Comparison of ENCODE assay signal across 9 cellular contexts in the genomic region with DNA sequence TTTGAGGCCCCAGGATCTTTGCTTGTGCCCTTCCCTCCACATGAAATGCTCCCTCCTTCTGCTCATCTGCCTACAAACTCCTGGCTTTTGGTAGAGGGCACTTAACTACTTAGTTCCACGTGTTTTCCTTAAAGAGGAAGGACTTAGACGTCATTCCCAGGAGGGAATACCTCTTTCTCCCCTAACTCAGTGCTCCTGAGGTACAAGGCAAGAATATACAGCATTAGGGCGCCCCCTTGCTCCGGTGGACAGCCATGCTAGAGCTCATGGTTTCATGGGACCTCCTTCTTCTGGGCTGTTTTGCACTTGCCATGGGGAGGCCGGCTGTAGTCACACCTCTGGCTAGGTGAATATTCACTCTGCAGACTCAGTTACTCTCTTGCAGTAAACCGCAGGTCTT.
A peak's percentile ranks its signal among the peaks of the same experiment; 100 is the strongest.
DNase-seq lines count a peak whose midpoint lies in the region; ATAC-seq and TF ChIP-seq lines count a peak whose summit lies in the region.
"Had no signal": no experiment of that assay in that cellular context is flagged by ENCODE, and none has a peak within 500 bp of the region (broad histone marks: within the 10 kb centered on the region; RNA-seq: fewer than 3 reads in every experiment).

No MANE protein-coding gene starts in this region.

- ATAC-seq in heart right ventricle = peak in 7 of 8 donors; percentile 54 to 79 (median 69)
- ATAC-seq in stimulated activated naive B cell treated with anti-CD40 and anti-IgM and Interleukin-4, amounts not matched to agents 10 μg/mL and 1 μg/mL and 100 μg/mL, for 72 hours (replicated peaks) = peak; percentile 76 to 91
- ATAC-seq in GM18520 (IDR thresholded peaks at IDR 0.05; ENCODE audit: unreplicated experiment) = no peak
- ATAC-seq in HG02571 (IDR thresholded peaks at IDR 0.05; ENCODE audit: unreplicated experiment) = no peak

- TF ChIP-seq CTCF in heart right ventricle (IDR thresholded peaks at IDR 0.05) = peak; percentile 29 to 69 (median 64)

- no peak overlapping the region for H3K4me3 ChIP-seq in heart right ventricle

- no peak overlapping the region for H3K4me3 Mint-ChIP-seq in activated naive CD4-positive, alpha-beta T cell treated with anti-CD3 and anti-CD28 coated beads for 36 hours
- H3K4me3 Mint-ChIP-seq in stimulated activated naive B cell treated with anti-CD40 and anti-IgM and Interleukin-4, amounts not matched to agents 10 μg/mL and 1 μg/mL and 100 μg/mL, for 72 hours = no peak overlapping the region
- H3K4me3 Mint-ChIP-seq: activated naive CD4-positive, alpha-beta T cell treated with anti-CD3 and anti-CD28 coated beads, Interleukin-2, amount 50 U/mL, for 24 hours had no signal

- peak; percentile 74 for DNase-seq in activated naive CD4-positive, alpha-beta T cell treated with anti-CD3 and anti-CD28 coated beads for 36 hours
- no peak for DNase-seq in activated naive CD4-positive, alpha-beta T cell (lab: John Stamatoyannopoulos, UW)
- DNase-seq in HuH-7 (ENCODE audit: low spot score) = peak; percentile 32
- DNase-seq in SKM-1 treated with dmso at 0.1 percent for 144 hours (lab: John Stamatoyannopoulos, UW; ENCODE audit: unreplicated experiment) = peak; percentile 38
- peak; percentile 55 to 56 for DNase-seq in heart right ventricle
- peak; percentile 35 for DNase-seq in stimulated activated naive B cell treated with anti-CD40 and anti-IgM and Interleukin-4, amounts not matched to agents 10 μg/mL and 1 μg/mL and 100 μg/mL, for 72 hours

- H3K4me1 ChIP-seq in heart right ventricle = peaks cover 0 to 9% (median 0%) of the 10 kb centered on the region in 9 donors

- H3K36me3 Mint-ChIP-seq in activated naive CD4-positive, alpha-beta T cell treated with anti-CD3 and anti-CD28 coated beads for 36 hours (ENCODE audit: low read depth) = no peaks in the 10 kb centered on the region
- H3K36me3 Mint-ChIP-seq in stimulated activated naive B cell treated with anti-CD40 and anti-IgM and Interleukin-4, amounts not matched to agents 10 μg/mL and 1 μg/mL and 100 μg/mL, for 72 hours = no peaks in the 10 kb centered on the region
- H3K36me3 Mint-ChIP-seq: activated naive CD4-positive, alpha-beta T cell treated with anti-CD3 and anti-CD28 coated beads, Interleukin-2, amount 50 U/mL, for 24 hours had no signal

- H3K27ac Mint-ChIP-seq in activated naive CD4-positive, alpha-beta T cell treated with anti-CD3 and anti-CD28 coated beads for 36 hours = no peak overlapping the region
- H3K27ac Mint-ChIP-seq in stimulated activated naive B cell treated with anti-CD40 and anti-IgM and Interleukin-4, amounts not matched to agents 10 μg/mL and 1 μg/mL and 100 μg/mL, for 72 hours = no peak overlapping the region
- H3K27ac Mint-ChIP-seq: activated naive CD4-positive, alpha-beta T cell treated with anti-CD3 and anti-CD28 coated beads, Interleukin-2, amount 50 U/mL, for 24 hours had no signal

- H3K9me3 ChIP-seq in heart right ventricle = no peaks in the 10 kb centered on the region

- H3K36me3 ChIP-seq in heart right ventricle = no peaks in the 10 kb centered on the region

- 20 to 26% methylated on average over 6 of the region's 6 CpGs for WGBS in heart right ventricle, 2 donors

- H3K27me3 ChIP-seq in heart right ventricle = no peaks in the 10 kb centered on the region

- no peaks in the 10 kb centered on the region for H3K4me1 Mint-ChIP-seq in activated naive CD4-positive, alpha-beta T cell treated with anti-CD3 and anti-CD28 coated beads for 36 hours (ENCODE audit: low read depth)
- H3K4me1 Mint-ChIP-seq in stimulated activated naive B cell treated with anti-CD40 and anti-IgM and Interleukin-4, amounts not matched to agents 10 μg/mL and 1 μg/mL and 100 μg/mL, for 72 hours = peaks cover 0 to 2% of the 10 kb centered on the region in 2 donors

- intact Hi-C loops in activated naive CD4-positive, alpha-beta T cell treated with anti-CD3 and anti-CD28 coated beads for 36 hours (cut with micrococcal nuclease) = loop anchor here (1.0 to 2.0 kb wide), 2 partner anchors 52 to 437 kb away; no protein-coding TSS in a partner anchor
- intact Hi-C loops in heart right ventricle (cut with DNase I) = loop anchor here (2.0 to 10.0 kb wide), 5 partner anchors 160 to 440 kb away; no protein-coding TSS in a partner anchor

- CTCF ChIA-PET in activated naive CD4-positive, alpha-beta T cell treated with anti-CD3 and anti-CD28 coated beads for 36 hours (lab: Charles Lee) = interaction anchor here (0.7 to 2.2 kb wide), 4 partner anchors 25 to 439 kb away, joined by 3 to 4 read pairs (median 3); no protein-coding TSS in a partner anchor

- H3K27me3 Mint-ChIP-seq in activated naive CD4-positive, alpha-beta T cell treated with anti-CD3 and anti-CD28 coated beads for 36 hours (ENCODE audit: low read depth) = no peaks in the 10 kb centered on the region
- peaks cover 4 to 7% of the 10 kb centered on the region in 2 donors for H3K27me3 Mint-ChIP-seq in stimulated activated naive B cell treated with anti-CD40 and anti-IgM and Interleukin-4, amounts not matched to agents 10 μg/mL and 1 μg/mL and 100 μg/mL, for 72 hours

- no peaks in the 10 kb centered on the region for H3K9me3 Mint-ChIP-seq in activated naive CD4-positive, alpha-beta T cell treated with anti-CD3 and anti-CD28 coated beads for 36 hours
- H3K9me3 Mint-ChIP-seq in stimulated activated naive B cell treated with anti-CD40 and anti-IgM and Interleukin-4, amounts not matched to agents 10 μg/mL and 1 μg/mL and 100 μg/mL, for 72 hours = no peaks in the 10 kb centered on the region
- H3K9me3 Mint-ChIP-seq: activated naive CD4-positive, alpha-beta T cell treated with anti-CD3 and anti-CD28 coated beads, Interleukin-2, amount 50 U/mL, for 24 hours had no signal

- H3K27ac ChIP-seq in heart right ventricle = no peak overlapping the region

Comparison
In these comparisons a context has a peak if more than half of its experiments do, and no peak if none do; other contexts are left out.
1. DNase-seq: peak in activated naive CD4-positive, alpha-beta T cell treated with anti-CD3 and anti-CD28 coated beads for 36 hours (single experiment), HuH-7 (single experiment), SKM-1 treated with dmso at 0.1 percent for 144 hours (single experiment), heart right ventricle (2 of 2) and stimulated activated naive B cell treated with anti-CD40 and anti-IgM and Interleukin-4, amounts not matched to agents 10 μg/mL and 1 μg/mL and 100 μg/mL, for 72 hours (single experiment); none in activated naive CD4-positive, alpha-beta T cell (0 of 4).
2. ATAC-seq: peak in heart right ventricle (7 of 8) and stimulated activated naive B cell treated with anti-CD40 and anti-IgM and Interleukin-4, amounts not matched to agents 10 μg/mL and 1 μg/mL and 100 μg/mL, for 72 hours (2 of 2); none in GM18520 (single experiment) and HG02571 (single experiment).